In the genomic region with DNA sequence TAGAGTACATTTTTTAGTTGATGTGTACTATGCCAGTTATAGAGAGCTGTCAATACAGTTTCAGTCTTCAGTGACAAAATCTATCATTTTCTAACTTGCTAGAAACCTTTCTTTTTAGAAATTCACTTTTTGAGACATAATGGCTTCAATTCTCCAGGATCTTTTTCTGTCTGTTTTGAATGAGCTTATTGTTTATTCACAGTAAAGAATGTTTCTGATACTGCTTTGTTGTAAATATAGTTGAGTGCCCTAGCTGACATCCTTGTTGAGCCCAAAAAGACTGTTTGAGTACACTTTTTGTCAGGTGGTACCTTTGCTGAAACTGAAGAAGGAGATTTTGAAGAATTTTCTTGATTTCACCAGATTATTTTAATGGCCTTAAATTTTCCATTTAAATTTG, we compare ENCODE assay signal across 13 cellular contexts.
DNase-seq lines count a peak whose midpoint lies in the region; ATAC-seq and TF ChIP-seq lines count a peak whose summit lies in the region.
"Had no signal": no experiment of that assay in that cellular context is flagged by ENCODE, and none has a peak within 500 bp of the region (broad histone marks: within the 10 kb centered on the region; RNA-seq: fewer than 3 reads in every experiment).

No MANE protein-coding gene starts in this region.

- H3K9me3 ChIP-seq in Loucy (ENCODE audit: insufficient read depth, low read depth, low read length): no peaks in the 10 kb centered on the region
- H3K9me3 ChIP-seq in testis: no peaks in the 10 kb centered on the region

- H3K27me3 ChIP-seq in Loucy (ENCODE audit: insufficient read depth, low read length, poor library complexity, severe bottlenecking) (no peaks in the 10 kb centered on the region), testis (no peaks in the 10 kb centered on the region)

- H3K27ac ChIP-seq in cingulate gyrus (ENCODE audit: low read depth, low read length) (peak overlapping the region; percentile 80), testis (peak overlapping the region; percentile 32 to 68)

- peaks cover 36% of the 10 kb centered on the region for H3K4me1 Mint-ChIP-seq in nephron

- H3K4me1 ChIP-seq in Loucy (ENCODE audit: insufficient read depth, low read length, poor library complexity, severe bottlenecking) (peaks cover 17% of the 10 kb centered on the region), testis (peaks cover 6% of the 10 kb centered on the region)

- H3K9me2 ChIP-seq in Loucy (replicated peaks; ENCODE audit: low read depth, low read length): no peaks in the 10 kb centered on the region

- H3K9ac ChIP-seq in Loucy (ENCODE audit: low read depth, low read length, poor library complexity, severe bottlenecking): no peak overlapping the region

- ATAC-seq in HG02623 (IDR thresholded peaks at IDR 0.05; ENCODE audit: unreplicated experiment): no peak
- ATAC-seq: K562 had no signal

- H4K20me1 ChIP-seq in Loucy (ENCODE audit: insufficient read depth, low read length, poor library complexity, severe bottlenecking): no peaks in the 10 kb centered on the region

- no peaks in the 10 kb centered on the region for H3K9me3 Mint-ChIP-seq in nephron
- H3K9me3 Mint-ChIP-seq: CD4-positive, alpha-beta T cell; H9 had no signal

- H3K4me2 ChIP-seq in Loucy (ENCODE audit: low read depth, low read length, poor library complexity, severe bottlenecking): no peak overlapping the region

- H2AFZ ChIP-seq in Loucy (ENCODE audit: low read length): 0 out of 2 replicates have a peak overlapping the region, but pooled peaks have one; percentile 28

- DNase-seq in testis (no peak), H4 (ENCODE audit: low spot score) (no peak), NCI-H748 (lab: John Stamatoyannopoulos, UW; ENCODE audit: unreplicated experiment) (no peak)
- DNase-seq: CD4-positive, alpha-beta T cell; GF-D8; H9; NCI-H1694 treated with DMSO at 0.1 percent for 48 hours; NCI-H524 had no signal

- H3K4me3 Mint-ChIP-seq in nephron: no peak overlapping the region
- H3K4me3 Mint-ChIP-seq: CD4-positive, alpha-beta T cell; H9 had no signal

- H3K36me3 ChIP-seq in Loucy (ENCODE audit: insufficient read depth, low read length): no peaks in the 10 kb centered on the region
- H3K36me3 ChIP-seq in testis (ENCODE audit: low read depth, missing control alignments): no peaks in the 10 kb centered on the region

- TF ChIP-seq POLR2A in testis (IDR thresholded peaks at IDR 0.05): no peak

- TF ChIP-seq CTCF in Loucy (conservative IDR thresholded peaks at IDR 0.05; ENCODE audit: low read length) (no peak), nephron (IDR thresholded peaks at IDR 0.05; ENCODE audit: unreplicated experiment in 3 of 3) (no peak), testis (IDR thresholded peaks at IDR 0.05) (no peak)

- no peaks in the 10 kb centered on the region for H3F3A ChIP-seq in Loucy (ENCODE audit: low read depth)

- H3K4me3 ChIP-seq in Loucy (ENCODE audit: low read length, poor library complexity, severe bottlenecking): no peak overlapping the region
- no peak overlapping the region for H3K4me3 ChIP-seq in testis
- H3K4me3 ChIP-seq: K562 had no signal

- peak overlapping the region; percentile 52 to 84 (median 57) for H3K27ac Mint-ChIP-seq in nephron
- H3K27ac Mint-ChIP-seq: CD4-positive, alpha-beta T cell; H9 had no signal

- H3K79me2 ChIP-seq in Loucy (ENCODE audit: insufficient read depth, low read length): no peaks in the 10 kb centered on the region

- no peaks in the 10 kb centered on the region for H3K36me3 Mint-ChIP-seq in nephron (ENCODE audit: low read depth)

- intact Hi-C loops in testis (cut with DNase I; ENCODE audit: low total_unique reads): no loop called here

- no peaks in the 10 kb centered on the region for H3K27me3 Mint-ChIP-seq in nephron (ENCODE audit: low read depth)
- H3K27me3 Mint-ChIP-seq: CD4-positive, alpha-beta T cell had no signal
